In the genomic region with DNA sequence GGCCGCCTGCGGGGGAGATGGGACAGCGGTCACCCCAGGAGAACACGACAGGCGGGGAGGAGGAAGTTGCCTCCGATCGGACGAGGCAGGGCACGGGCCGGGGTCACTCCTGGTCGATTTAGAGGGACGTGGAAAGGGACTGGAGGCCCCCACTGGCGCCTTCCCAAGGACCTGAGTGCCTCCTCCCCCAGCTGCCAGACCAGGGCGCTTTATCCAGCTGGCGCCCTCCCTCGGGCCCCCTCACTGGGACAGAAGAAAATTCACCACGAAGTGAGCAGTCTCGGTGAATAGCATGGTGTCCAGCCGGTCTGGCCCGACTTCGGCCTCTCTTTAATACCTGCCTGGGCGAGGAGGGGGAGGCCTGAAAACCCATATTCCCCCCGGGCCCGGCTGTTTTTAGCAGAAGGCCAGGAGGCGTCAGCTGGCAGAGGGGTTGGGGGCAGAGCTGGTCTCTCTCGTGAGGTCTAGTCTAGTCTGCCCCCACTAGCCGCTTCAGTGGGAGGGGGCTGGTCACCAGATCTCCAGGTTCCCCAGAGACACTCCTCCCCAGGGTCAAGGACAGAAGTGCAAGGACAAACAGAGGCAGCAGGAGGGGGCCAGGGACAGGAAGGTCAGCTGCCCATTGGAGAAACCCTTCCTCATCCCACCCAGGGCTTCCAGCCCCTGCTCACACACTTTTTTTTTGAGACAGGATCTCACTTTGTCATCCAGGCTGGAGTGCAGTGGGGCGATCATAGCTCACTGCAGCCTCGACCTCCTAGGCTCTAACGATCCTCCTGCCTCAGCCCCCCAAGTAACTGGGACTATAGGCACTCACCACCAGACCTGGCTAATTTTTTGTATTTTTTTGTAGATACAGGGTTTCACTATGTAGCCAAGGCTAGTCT, we compare ENCODE assay signal across 1 cellular context.
TF ChIP-seq lines count a peak whose summit lies in the region.

No MANE protein-coding gene starts in this region.

TF ChIP-seq in HepG2, 621 proteins besides CTCF, POLR2A, EP300 and RAD21 (continues in another document):
- TF ChIP-seq ZNF674 (CRISPR knock-in tag; IDR thresholded peaks at IDR 0.05; ENCODE audit: low read depth) (no peak), IRX3 (CRISPR knock-in tag; IDR thresholded peaks at IDR 0.05; ENCODE audit: borderline replicate concordance, low read depth) (0 out of 2 replicates have a peak, but pooled peaks have one; percentile 22), ATF7 (IDR thresholded peaks at IDR 0.05) (no peak), ATF7 (CRISPR knock-in tag; IDR thresholded peaks at IDR 0.05) (no peak), ZNF121 (CRISPR knock-in tag; IDR thresholded peaks at IDR 0.05) (no peak), ZBTB42 (CRISPR knock-in tag; IDR thresholded peaks at IDR 0.05) (no peak), MED1 (CRISPR knock-in tag; IDR thresholded peaks at IDR 0.05) (no peak), HES4 (CRISPR knock-in tag; IDR thresholded peaks at IDR 0.05; ENCODE audit: borderline replicate concordance) (no peak), SKI (IDR thresholded peaks at IDR 0.05; ENCODE audit: partially characterized antibody) (no peak), MYC (CRISPR knock-in tag; IDR thresholded peaks at IDR 0.05; ENCODE audit: borderline replicate concordance) (no peak), ZNF598 (CRISPR knock-in tag; IDR thresholded peaks at IDR 0.05; ENCODE audit: borderline replicate concordance) (no peak), ZNF530 (CRISPR knock-in tag; IDR thresholded peaks at IDR 0.05; ENCODE audit: low read depth) (no peak), FOSL2 (CRISPR knock-in tag; IDR thresholded peaks at IDR 0.05) (no peak), JUNB (CRISPR knock-in tag; IDR thresholded peaks at IDR 0.05; ENCODE audit: borderline replicate concordance) (no peak), KLF11 (CRISPR knock-in tag; IDR thresholded peaks at IDR 0.05) (no peak), CEBPG (CRISPR knock-in tag; IDR thresholded peaks at IDR 0.05) (no peak), ZFP36 (IDR thresholded peaks at IDR 0.05; ENCODE audit: borderline replicate concordance, low read depth, low read length, partially characterized antibody) (no peak), IRF2 (CRISPR knock-in tag; IDR thresholded peaks at IDR 0.05) (no peak), ZNF615 (CRISPR knock-in tag; IDR thresholded peaks at IDR 0.05; ENCODE audit: borderline replicate concordance) (no peak), TEAD3 (CRISPR knock-in tag; optimal IDR thresholded peaks at IDR 0.05; ENCODE audit: borderline replicate concordance) (no peak), ZNF33B (CRISPR knock-in tag; IDR thresholded peaks at IDR 0.05) (no peak), HCFC1 (IDR thresholded peaks at IDR 0.05; ENCODE audit: low read depth, low read length) (no peak), SRY (CRISPR knock-in tag; IDR thresholded peaks at IDR 0.05) (no peak), RFX5 (IDR thresholded peaks at IDR 0.05; ENCODE audit: low read depth, low read length) (no peak), ZBTB1 (CRISPR knock-in tag; IDR thresholded peaks at IDR 0.05; ENCODE audit: borderline replicate concordance) (no peak), PHF5A (CRISPR knock-in tag; IDR thresholded peaks at IDR 0.05; ENCODE audit: low read depth, unreplicated experiment) (no peak), HOXA7 (CRISPR knock-in tag; IDR thresholded peaks at IDR 0.05) (no peak), ATAD3A (CRISPR knock-in tag; IDR thresholded peaks at IDR 0.05) (no peak), ZNF614 (CRISPR knock-in tag; IDR thresholded peaks at IDR 0.05; ENCODE audit: borderline replicate concordance) (no peak), PLRG1 (conservative IDR thresholded peaks at IDR 0.05) (no peak), NR1H2 (CRISPR knock-in tag; IDR thresholded peaks at IDR 0.05; ENCODE audit: borderline replicate concordance, low read depth) (no peak), MIER2 (CRISPR knock-in tag; IDR thresholded peaks at IDR 0.05) (no peak), RXRA (CRISPR knock-in tag; IDR thresholded peaks at IDR 0.05) (peak; percentile 10; the same call in 1 of the 2 replicates), ZNF850 (CRISPR knock-in tag; conservative IDR thresholded peaks at IDR 0.05) (no peak), ZNF143 (CRISPR knock-in tag; IDR thresholded peaks at IDR 0.05) (no peak), ATM (IDR thresholded peaks at IDR 0.05; ENCODE audit: borderline replicate concordance) (no peak), ZNF572 (CRISPR knock-in tag; IDR thresholded peaks at IDR 0.05) (no peak), EED (CRISPR knock-in tag; IDR thresholded peaks at IDR 0.05) (0 out of 2 replicates have a peak, but pooled peaks have one; percentile 42), PRPF4 (IDR thresholded peaks at IDR 0.05; ENCODE audit: low read depth, low read length, poor library complexity, severe bottlenecking) (no peak), KLF9 (CRISPR knock-in tag; IDR thresholded peaks at IDR 0.05; ENCODE audit: low read depth) (no peak), SIX1 (CRISPR knock-in tag; IDR thresholded peaks at IDR 0.05; ENCODE audit: borderline replicate concordance) (no peak), NRL (CRISPR knock-in tag; IDR thresholded peaks at IDR 0.05; ENCODE audit: borderline replicate concordance) (peak; percentile 69), HNRNPLL (IDR thresholded peaks at IDR 0.05; ENCODE audit: low read depth, low read length, poor library complexity, severe bottlenecking) (no peak)
- TF ChIP-seq, protein P1, sequence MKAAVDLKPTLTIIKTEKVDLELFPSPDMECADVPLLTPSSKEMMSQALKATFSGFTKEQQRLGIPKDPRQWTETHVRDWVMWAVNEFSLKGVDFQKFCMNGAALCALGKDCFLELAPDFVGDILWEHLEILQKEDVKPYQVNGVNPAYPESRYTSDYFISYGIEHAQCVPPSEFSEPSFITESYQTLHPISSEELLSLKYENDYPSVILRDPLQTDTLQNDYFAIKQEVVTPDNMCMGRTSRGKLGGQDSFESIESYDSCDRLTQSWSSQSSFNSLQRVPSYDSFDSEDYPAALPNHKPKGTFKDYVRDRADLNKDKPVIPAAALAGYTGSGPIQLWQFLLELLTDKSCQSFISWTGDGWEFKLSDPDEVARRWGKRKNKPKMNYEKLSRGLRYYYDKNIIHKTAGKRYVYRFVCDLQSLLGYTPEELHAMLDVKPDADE (CRISPR knock-in tag; IDR thresholded peaks at IDR 0.05): 0 out of 2 replicates have a peak, but pooled peaks have one; percentile 9
- TF ChIP-seq, protein P2, sequence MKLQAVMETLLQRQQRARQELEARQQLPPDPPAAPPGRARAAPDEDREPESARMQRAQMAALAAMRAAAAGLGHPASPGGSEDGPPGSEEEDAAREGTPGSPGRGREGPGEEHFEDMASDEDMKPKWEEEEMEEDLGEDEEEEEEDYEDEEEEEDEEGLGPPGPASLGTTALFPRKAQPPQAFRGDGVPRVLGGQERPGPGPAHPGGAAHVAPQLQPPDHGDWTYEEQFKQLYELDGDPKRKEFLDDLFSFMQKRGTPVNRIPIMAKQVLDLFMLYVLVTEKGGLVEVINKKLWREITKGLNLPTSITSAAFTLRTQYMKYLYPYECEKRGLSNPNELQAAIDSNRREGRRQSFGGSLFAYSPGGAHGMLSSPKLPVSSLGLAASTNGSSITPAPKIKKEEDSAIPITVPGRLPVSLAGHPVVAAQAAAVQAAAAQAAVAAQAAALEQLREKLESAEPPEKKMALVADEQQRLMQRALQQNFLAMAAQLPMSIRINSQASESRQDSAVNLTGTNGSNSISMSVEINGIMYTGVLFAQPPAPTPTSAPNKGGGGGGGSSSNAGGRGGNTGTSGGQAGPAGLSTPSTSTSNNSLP (IDR thresholded peaks at IDR 0.05; ENCODE audit: low read depth, low read length): no peak
- TF ChIP-seq, protein P3, sequence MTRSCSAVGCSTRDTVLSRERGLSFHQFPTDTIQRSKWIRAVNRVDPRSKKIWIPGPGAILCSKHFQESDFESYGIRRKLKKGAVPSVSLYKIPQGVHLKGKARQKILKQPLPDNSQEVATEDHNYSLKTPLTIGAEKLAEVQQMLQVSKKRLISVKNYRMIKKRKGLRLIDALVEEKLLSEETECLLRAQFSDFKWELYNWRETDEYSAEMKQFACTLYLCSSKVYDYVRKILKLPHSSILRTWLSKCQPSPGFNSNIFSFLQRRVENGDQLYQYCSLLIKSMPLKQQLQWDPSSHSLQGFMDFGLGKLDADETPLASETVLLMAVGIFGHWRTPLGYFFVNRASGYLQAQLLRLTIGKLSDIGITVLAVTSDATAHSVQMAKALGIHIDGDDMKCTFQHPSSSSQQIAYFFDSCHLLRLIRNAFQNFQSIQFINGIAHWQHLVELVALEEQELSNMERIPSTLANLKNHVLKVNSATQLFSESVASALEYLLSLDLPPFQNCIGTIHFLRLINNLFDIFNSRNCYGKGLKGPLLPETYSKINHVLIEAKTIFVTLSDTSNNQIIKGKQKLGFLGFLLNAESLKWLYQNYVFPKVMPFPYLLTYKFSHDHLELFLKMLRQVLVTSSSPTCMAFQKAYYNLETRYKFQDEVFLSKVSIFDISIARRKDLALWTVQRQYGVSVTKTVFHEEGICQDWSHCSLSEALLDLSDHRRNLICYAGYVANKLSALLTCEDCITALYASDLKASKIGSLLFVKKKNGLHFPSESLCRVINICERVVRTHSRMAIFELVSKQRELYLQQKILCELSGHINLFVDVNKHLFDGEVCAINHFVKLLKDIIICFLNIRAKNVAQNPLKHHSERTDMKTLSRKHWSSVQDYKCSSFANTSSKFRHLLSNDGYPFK (CRISPR knock-in tag; IDR thresholded peaks at IDR 0.05; ENCODE audit: borderline replicate concordance): peak; percentile 44; the same call in 1 of the 2 replicates
- TF ChIP-seq, protein P4, sequence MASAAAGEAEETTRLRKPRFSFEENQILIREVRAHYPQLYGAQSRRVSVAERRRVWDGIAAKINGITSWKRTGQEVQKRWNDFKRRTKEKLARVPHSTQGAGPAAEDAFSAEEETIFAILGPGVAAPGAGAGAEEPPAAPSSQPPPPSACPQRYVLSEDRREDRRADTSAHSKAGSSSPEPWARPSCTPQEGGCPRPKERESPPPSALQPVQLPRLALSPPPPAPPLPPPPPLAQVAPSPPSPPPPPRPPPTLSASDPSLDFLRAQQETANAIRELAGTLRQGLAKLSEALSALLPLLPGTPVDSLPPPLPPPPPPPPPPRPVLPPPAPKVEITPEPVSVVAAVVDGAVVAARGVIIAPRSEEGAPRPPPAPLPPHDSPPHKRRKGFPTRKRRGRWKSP (CRISPR knock-in tag; IDR thresholded peaks at IDR 0.05): no peak
- TF ChIP-seq, protein P5, sequence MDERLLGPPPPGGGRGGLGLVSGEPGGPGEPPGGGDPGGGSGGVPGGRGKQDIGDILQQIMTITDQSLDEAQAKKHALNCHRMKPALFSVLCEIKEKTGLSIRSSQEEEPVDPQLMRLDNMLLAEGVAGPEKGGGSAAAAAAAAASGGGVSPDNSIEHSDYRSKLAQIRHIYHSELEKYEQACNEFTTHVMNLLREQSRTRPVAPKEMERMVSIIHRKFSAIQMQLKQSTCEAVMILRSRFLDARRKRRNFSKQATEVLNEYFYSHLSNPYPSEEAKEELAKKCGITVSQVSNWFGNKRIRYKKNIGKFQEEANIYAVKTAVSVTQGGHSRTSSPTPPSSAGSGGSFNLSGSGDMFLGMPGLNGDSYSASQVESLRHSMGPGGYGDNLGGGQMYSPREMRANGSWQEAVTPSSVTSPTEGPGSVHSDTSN (CRISPR knock-in tag; IDR thresholded peaks at IDR 0.05): no peak
- TF ChIP-seq, protein P6, sequence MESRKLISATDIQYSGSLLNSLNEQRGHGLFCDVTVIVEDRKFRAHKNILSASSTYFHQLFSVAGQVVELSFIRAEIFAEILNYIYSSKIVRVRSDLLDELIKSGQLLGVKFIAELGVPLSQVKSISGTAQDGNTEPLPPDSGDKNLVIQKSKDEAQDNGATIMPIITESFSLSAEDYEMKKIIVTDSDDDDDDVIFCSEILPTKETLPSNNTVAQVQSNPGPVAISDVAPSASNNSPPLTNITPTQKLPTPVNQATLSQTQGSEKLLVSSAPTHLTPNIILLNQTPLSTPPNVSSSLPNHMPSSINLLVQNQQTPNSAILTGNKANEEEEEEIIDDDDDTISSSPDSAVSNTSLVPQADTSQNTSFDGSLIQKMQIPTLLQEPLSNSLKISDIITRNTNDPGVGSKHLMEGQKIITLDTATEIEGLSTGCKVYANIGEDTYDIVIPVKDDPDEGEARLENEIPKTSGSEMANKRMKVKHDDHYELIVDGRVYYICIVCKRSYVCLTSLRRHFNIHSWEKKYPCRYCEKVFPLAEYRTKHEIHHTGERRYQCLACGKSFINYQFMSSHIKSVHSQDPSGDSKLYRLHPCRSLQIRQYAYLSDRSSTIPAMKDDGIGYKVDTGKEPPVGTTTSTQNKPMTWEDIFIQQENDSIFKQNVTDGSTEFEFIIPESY (CRISPR knock-in tag; IDR thresholded peaks at IDR 0.05): no peak
- TF ChIP-seq, protein P7, sequence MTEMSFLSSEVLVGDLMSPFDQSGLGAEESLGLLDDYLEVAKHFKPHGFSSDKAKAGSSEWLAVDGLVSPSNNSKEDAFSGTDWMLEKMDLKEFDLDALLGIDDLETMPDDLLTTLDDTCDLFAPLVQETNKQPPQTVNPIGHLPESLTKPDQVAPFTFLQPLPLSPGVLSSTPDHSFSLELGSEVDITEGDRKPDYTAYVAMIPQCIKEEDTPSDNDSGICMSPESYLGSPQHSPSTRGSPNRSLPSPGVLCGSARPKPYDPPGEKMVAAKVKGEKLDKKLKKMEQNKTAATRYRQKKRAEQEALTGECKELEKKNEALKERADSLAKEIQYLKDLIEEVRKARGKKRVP (CRISPR knock-in tag; IDR thresholded peaks at IDR 0.05): 0 out of 4 replicates have a peak, but pooled peaks of 1 of the 2 experiments have one; percentile 4
- TF ChIP-seq, protein P8, sequence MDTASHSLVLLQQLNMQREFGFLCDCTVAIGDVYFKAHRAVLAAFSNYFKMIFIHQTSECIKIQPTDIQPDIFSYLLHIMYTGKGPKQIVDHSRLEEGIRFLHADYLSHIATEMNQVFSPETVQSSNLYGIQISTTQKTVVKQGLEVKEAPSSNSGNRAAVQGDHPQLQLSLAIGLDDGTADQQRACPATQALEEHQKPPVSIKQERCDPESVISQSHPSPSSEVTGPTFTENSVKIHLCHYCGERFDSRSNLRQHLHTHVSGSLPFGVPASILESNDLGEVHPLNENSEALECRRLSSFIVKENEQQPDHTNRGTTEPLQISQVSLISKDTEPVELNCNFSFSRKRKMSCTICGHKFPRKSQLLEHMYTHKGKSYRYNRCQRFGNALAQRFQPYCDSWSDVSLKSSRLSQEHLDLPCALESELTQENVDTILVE (CRISPR knock-in tag; IDR thresholded peaks at IDR 0.05): no peak
- TF ChIP-seq, protein P9, sequence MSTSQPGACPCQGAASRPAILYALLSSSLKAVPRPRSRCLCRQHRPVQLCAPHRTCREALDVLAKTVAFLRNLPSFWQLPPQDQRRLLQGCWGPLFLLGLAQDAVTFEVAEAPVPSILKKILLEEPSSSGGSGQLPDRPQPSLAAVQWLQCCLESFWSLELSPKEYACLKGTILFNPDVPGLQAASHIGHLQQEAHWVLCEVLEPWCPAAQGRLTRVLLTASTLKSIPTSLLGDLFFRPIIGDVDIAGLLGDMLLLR (CRISPR knock-in tag; IDR thresholded peaks at IDR 0.05): no peak
- TF ChIP-seq, protein P10, sequence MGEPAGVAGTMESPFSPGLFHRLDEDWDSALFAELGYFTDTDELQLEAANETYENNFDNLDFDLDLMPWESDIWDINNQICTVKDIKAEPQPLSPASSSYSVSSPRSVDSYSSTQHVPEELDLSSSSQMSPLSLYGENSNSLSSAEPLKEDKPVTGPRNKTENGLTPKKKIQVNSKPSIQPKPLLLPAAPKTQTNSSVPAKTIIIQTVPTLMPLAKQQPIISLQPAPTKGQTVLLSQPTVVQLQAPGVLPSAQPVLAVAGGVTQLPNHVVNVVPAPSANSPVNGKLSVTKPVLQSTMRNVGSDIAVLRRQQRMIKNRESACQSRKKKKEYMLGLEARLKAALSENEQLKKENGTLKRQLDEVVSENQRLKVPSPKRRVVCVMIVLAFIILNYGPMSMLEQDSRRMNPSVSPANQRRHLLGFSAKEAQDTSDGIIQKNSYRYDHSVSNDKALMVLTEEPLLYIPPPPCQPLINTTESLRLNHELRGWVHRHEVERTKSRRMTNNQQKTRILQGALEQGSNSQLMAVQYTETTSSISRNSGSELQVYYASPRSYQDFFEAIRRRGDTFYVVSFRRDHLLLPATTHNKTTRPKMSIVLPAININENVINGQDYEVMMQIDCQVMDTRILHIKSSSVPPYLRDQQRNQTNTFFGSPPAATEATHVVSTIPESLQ (CRISPR knock-in tag; conservative IDR thresholded peaks at IDR 0.05): no peak
